ENCODE assay signal across 8 cellular contexts in the genomic region with DNA sequence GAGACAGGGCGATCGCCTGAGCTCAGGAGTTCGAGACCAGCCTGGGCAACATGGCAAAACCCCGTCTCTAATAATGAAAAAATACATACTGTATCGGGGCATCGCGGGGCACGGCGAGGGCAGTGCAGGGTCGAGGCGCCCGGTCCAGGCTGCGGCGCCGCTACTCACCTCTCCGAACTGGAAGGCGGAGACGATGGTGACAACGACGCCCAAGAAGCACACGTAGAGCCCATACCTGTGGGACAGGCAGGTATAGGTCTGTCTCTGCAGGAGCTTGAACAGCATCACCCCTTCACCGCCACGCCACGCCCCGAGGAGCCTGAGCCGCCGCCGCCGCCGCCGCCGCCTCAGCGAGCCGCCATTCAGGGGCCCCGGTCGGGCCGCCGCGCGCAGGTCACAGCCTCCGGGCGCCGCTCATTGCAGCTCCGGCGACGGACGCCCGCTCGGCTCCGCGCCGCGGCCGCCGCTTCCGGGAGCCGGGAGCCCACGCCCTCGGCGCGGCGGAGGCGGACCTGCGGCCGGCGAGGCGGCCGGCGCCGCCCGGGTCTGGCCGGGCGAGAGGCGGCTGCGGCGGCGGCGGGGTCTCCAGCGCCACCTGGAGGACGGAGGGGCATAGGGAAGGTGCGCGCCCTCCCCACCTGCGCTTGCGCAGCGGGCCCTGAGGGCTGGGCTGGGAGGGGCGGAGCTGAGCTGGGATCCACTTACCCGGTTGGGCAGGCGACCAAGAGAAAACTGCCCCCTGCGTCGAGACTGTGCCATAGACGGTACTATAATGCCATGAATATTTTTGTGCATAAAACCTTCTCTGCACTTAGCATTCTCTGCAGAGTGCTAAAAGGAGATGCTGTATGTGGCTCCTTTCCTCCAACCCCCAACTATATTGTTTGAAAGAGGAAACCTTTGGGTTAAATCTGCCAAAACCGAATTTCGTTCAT. TPM values are rescaled to one million over a fixed set of nuclear protein-coding genes. Genes with fewer than 3 reads are reported as not detected.
DNase-seq lines count a peak whose midpoint lies in the region; ATAC-seq and TF ChIP-seq lines count a peak whose summit lies in the region.

A gene (minus strand): TSS at position 569 of the 935 bp plus-strand sequence. CDS start 284 bp downstream, at position 285.

- H3K4me1 Mint-ChIP-seq in activated CD8-positive, alpha-beta T cell treated with anti-CD3 and anti-CD28 coated beads, Interleukin-2, amount 10 ng/mL, durations not matched to agents 7 days and 5 days (ENCODE audit: low read depth): peaks cover 47% of the 10 kb centered on the region

- no peaks in the 10 kb centered on the region for H3K27me3 ChIP-seq in HL-60 (ENCODE audit: insufficient read depth, poor library complexity, severe bottlenecking)

- POLR2A ChIA-PET in activated CD8-positive, alpha-beta T cell treated with anti-CD3 and anti-CD28 coated beads, Interleukin-2, amount 10 ng/mL, durations not matched to agents 7 days and 5 days (lab: Charles Lee): interaction anchor here (0.5 to 4.7 kb wide), 12 partner anchors 8 to 57 kb away, joined by 3 to 45 read pairs (median 6); no protein-coding TSS in a partner anchor

- DNase-seq in COLO668 (lab: John Stamatoyannopoulos, UW; ENCODE audit: unreplicated experiment): peak; percentile 97
- peak; percentile 82 to 96 for DNase-seq in HL-60 (ENCODE audit: low read depth in 1 of 2, low spot score in 1 of 2)
- peak; percentile 61 for DNase-seq in NCI-H82 treated with DMSO at 0.1 percent for 48 hours (lab: John Stamatoyannopoulos, UW; ENCODE audit: unreplicated experiment)
- DNase-seq in activated CD8-positive, alpha-beta T cell treated with anti-CD3 and anti-CD28 coated beads, Interleukin-2, amount 10 ng/mL, durations not matched to agents 7 days and 5 days: peak; percentile 97
- peak; percentile 93 for DNase-seq in effector CD4-positive, alpha-beta T cell
- DNase-seq in medulla oblongata (ENCODE audit: extremely low spot score): peak; percentile 95
- peak; percentile 90 to 93 (median 92) for DNase-seq in stimulated activated CD4-positive, alpha-beta T cell treated with anti-CD3 and anti-CD28 coated beads, TNF-alpha, amount 100 ng/mL, for 48 hours (ENCODE audit: low read depth in 3 of 3)

- H3K4me3 ChIP-seq in HL-60 (replicated peaks; ENCODE audit: insufficient read depth, low read length): peak within 1 kb of the TSS; percentile 91

- peak within 1 kb of the TSS; percentile 96 for H3K27ac Mint-ChIP-seq in activated CD8-positive, alpha-beta T cell treated with anti-CD3 and anti-CD28 coated beads, Interleukin-2, amount 10 ng/mL, durations not matched to agents 7 days and 5 days

- CTCF ChIA-PET in activated CD8-positive, alpha-beta T cell treated with anti-CD3 and anti-CD28 coated beads, Interleukin-2, amount 10 ng/mL, durations not matched to agents 7 days and 5 days (lab: Charles Lee): interaction anchor here (0.8 to 12.4 kb wide), 25 partner anchors 10 to 424 kb away, joined by 3 to 263 read pairs (median 6); no protein-coding TSS in a partner anchor

- no peaks in the 10 kb centered on the region for H3K9me3 Mint-ChIP-seq in activated CD8-positive, alpha-beta T cell treated with anti-CD3 and anti-CD28 coated beads, Interleukin-2, amount 10 ng/mL, durations not matched to agents 7 days and 5 days (ENCODE audit: insufficient read depth)

- H3K4me3 Mint-ChIP-seq in activated CD8-positive, alpha-beta T cell treated with anti-CD3 and anti-CD28 coated beads, Interleukin-2, amount 10 ng/mL, durations not matched to agents 7 days and 5 days: peak within 1 kb of the TSS; percentile 100

- H3K27ac ChIP-seq in HL-60 (replicated peaks): peak within 1 kb of the TSS; percentile 41

- peak; percentile 86 for ATAC-seq in GM19463 (IDR thresholded peaks at IDR 0.05; ENCODE audit: unreplicated experiment)
- ATAC-seq in activated CD8-positive, alpha-beta T cell treated with anti-CD3 and anti-CD28 coated beads, Interleukin-2, amount 10 ng/mL, durations not matched to agents 7 days and 5 days: peak; percentile 96

- peak; percentile 35 for TF ChIP-seq CTCF in HL-60 (IDR thresholded peaks at IDR 0.05; ENCODE audit: insufficient read depth, low read length)

- H3K27me3 Mint-ChIP-seq in activated CD8-positive, alpha-beta T cell treated with anti-CD3 and anti-CD28 coated beads, Interleukin-2, amount 10 ng/mL, durations not matched to agents 7 days and 5 days (ENCODE audit: low read depth): peaks cover 2% of the 10 kb centered on the region

- peaks cover 28% of the 10 kb centered on the region for H3K36me3 Mint-ChIP-seq in activated CD8-positive, alpha-beta T cell treated with anti-CD3 and anti-CD28 coated beads, Interleukin-2, amount 10 ng/mL, durations not matched to agents 7 days and 5 days (ENCODE audit: low read depth)

RNA-seq across cellular contexts. Expression of the gene that starts here (rescaled TPM):
- total RNA-seq in activated CD8-positive, alpha-beta T cell treated with anti-CD3 and anti-CD28 coated beads, Interleukin-2, amount 10 ng/mL, durations not matched to agents 7 days and 5 days: 100 to 1,000 TPM; 104 to 109 TPM

Comparison
In these comparisons a context has a peak if more than half of its experiments do, and no peak if none do; other contexts are left out.
1. Peak in every context shown above with its lines: DNase-seq, ATAC-seq, H3K4me3 ChIP-seq and H3K27ac ChIP-seq.